In genomic region chr20:62591591-62591990, GRCh38 we compare ENCODE assay signal across 26 cellular contexts.
"Had no signal": no experiment of that assay in that cellular context is flagged by ENCODE, and none has a peak within 500 bp of the region (broad histone marks: within the 10 kb centered on the region; RNA-seq: fewer than 3 reads in every experiment).

No MANE protein-coding gene starts in this region.

- H3K4me3 ChIP-seq: MG63, Peyer's patch had no signal

- H3K4me1 ChIP-seq: Peyer's patch had no signal

- DNase-seq: activated CD4-positive, alpha-beta T cell treated with anti-CD3 and anti-CD28 coated beads for 48 hours; activated CD4-positive, alpha-beta T cell treated with anti-CD3 and anti-CD28 coated beads, Interleukin-2, amount 50 U/mL, for 48 hours; activated CD4-positive, CD25-positive, alpha-beta regulatory T cell treated with anti-CD3 and anti-CD28 coated beads, Interleukin-2, amount 50 U/mL, for 72 hours; activated CD8-positive, alpha-beta memory T cell treated with anti-CD3 and anti-CD28 coated beads, Interleukin-2, amount 10 ng/mL, durations not matched to agents 7 days and 5 days; activated effector memory CD4-positive, alpha-beta T cell treated with anti-CD3 and anti-CD28 coated beads, Interleukin-2, amount 50 U/mL, for 16 hours; activated naive CD4-positive, alpha-beta T cell treated with Interleukin-2 at 50 U/mL for 16 hours; activated T-cell treated with anti-CD3 and anti-CD28 coated beads, Interleukin-2, amount 50 U/mL, for 4 hours; brain microvascular endothelial cell; cerebellar nuclear complex; MG63; MV-4-11; NCI-H1092 treated with DMSO at 0.1 percent for 48 hours; NCI-H1417 treated with DMSO at 0.1 percent for 48 hours; NCI-H1694; NCI-H2029 treated with DMSO at 0.1 percent for 48 hours; NCI-H345; NCI-H510A; NCI-H526 treated with DMSO at 0.1 percent for 48 hours; NK-92 treated with Interleukin-12 subunit alpha and Interleukin-12 subunit beta, amount 100 ng/mL, for 24 hours; OCI-M1; Peyer's patch; SIG-M5; T-helper 17 cell; T-helper 9 cell had no signal

- H3K27me3 ChIP-seq: MG63 had no signal

- H3K9me3 ChIP-seq: MG63, Peyer's patch had no signal

- H3K36me3 ChIP-seq: brain microvascular endothelial cell, MG63, Peyer's patch had no signal

- H3K27ac ChIP-seq: brain microvascular endothelial cell, Peyer's patch had no signal

- ATAC-seq: activated CD8-positive, alpha-beta memory T cell treated with anti-CD3 and anti-CD28 coated beads, Interleukin-2, amount 10 ng/mL, durations not matched to agents 7 days and 5 days; activated naive CD4-positive, alpha-beta T cell treated with anti-CD3 and anti-CD28 coated beads, Interleukin-2, amount 50 U/mL, for 72 hours; activated T-cell treated with anti-CD3 and anti-CD28 coated beads, Interleukin-2, amount 50 U/mL, for 4 hours; T-helper 17 cell; WTC11 had no signal
